Comparison of ENCODE assay signal across 1 cellular context in genomic region chr9:36341936-36342577, GRCh38.
A peak's percentile ranks its signal among the peaks of the same experiment; 100 is the strongest.
TF ChIP-seq lines count a peak whose summit lies in the region.

No MANE protein-coding gene starts in this region.

TF ChIP-seq in GM12878, 131 proteins besides CTCF, POLR2A, EP300 and RAD21 (continued from another document):
- TF ChIP-seq ZBTB33 (IDR thresholded peaks at IDR 0.05) (no peak), CEBPZ (IDR thresholded peaks at IDR 0.05; ENCODE audit: low read depth, low read length) (no peak), ZBED1 (IDR thresholded peaks at IDR 0.05; ENCODE audit: borderline replicate concordance) (no peak), YY1 (IDR thresholded peaks at IDR 0.05; ENCODE audit: low read depth, low read length) (no peak), CBFB (IDR thresholded peaks at IDR 0.05; ENCODE audit: low read depth) (peak; percentile 67; the same call in 1 of the 2 replicates), ZZZ3 (IDR thresholded peaks at IDR 0.05; ENCODE audit: control insufficient read depth, insufficient read length, low read depth) (no peak), NR2C2 (IDR thresholded peaks at IDR 0.05; ENCODE audit: borderline replicate concordance, control insufficient read depth, insufficient read length, low read depth) (no peak), SPI1 (IDR thresholded peaks at IDR 0.05; ENCODE audit: borderline replicate concordance, insufficient read depth, low read depth, low read length) (no peak), TCF12 (IDR thresholded peaks at IDR 0.05; ENCODE audit: low read depth, low read length) (no peak), GABPA (IDR thresholded peaks at IDR 0.05; ENCODE audit: low read depth) (peak; percentile 36; the same call in 1 of the 2 replicates), JUNB (IDR thresholded peaks at IDR 0.05) (peak; percentile 79), IKZF1 (conservative IDR thresholded peaks at IDR 0.05) (no peak), ESRRA (IDR thresholded peaks at IDR 0.05; ENCODE audit: low read length) (no peak), SMAD5 (IDR thresholded peaks at IDR 0.05; ENCODE audit: low read depth) (no peak), SMARCA5 (IDR thresholded peaks at IDR 0.05) (no peak), RELB (IDR thresholded peaks at IDR 0.05; ENCODE audit: low read depth) (no peak), ATF2 (IDR thresholded peaks at IDR 0.05; ENCODE audit: low read length) (peak; percentile 66), YBX1 (IDR thresholded peaks at IDR 0.05) (no peak), ATF7 (IDR thresholded peaks at IDR 0.05; ENCODE audit: low read depth) (peak; percentile 60), HCFC1 (IDR thresholded peaks at IDR 0.05; ENCODE audit: low read length) (no peak), BRCA1 (IDR thresholded peaks at IDR 0.05; ENCODE audit: low read depth, low read length) (no peak), RELA (IDR thresholded peaks at IDR 0.05; ENCODE audit: borderline replicate concordance, partially characterized antibody) (no peak), POLR2AphosphoS2 (IDR thresholded peaks at IDR 0.05; ENCODE audit: low read depth, low read length) (no peak), ZNF384 (IDR thresholded peaks at IDR 0.05; ENCODE audit: borderline replicate concordance, low read depth, low read length) (no peak), ZNF592 (IDR thresholded peaks at IDR 0.05) (no peak), SUZ12 (IDR thresholded peaks at IDR 0.05; ENCODE audit: unreplicated experiment) (no peak), POU2F2 (IDR thresholded peaks at IDR 0.05; ENCODE audit: borderline replicate concordance, low read depth, low read length) (no peak), CHD2 (IDR thresholded peaks at IDR 0.05; ENCODE audit: borderline replicate concordance, low read depth, low read length) (no peak), HDAC2 (IDR thresholded peaks at IDR 0.05) (no peak), FOXM1 (IDR thresholded peaks at IDR 0.05; ENCODE audit: low read depth, low read length) (0 out of 2 replicates have a peak, but pooled peaks have one; percentile 35)
- TF ChIP-seq, protein P1, sequence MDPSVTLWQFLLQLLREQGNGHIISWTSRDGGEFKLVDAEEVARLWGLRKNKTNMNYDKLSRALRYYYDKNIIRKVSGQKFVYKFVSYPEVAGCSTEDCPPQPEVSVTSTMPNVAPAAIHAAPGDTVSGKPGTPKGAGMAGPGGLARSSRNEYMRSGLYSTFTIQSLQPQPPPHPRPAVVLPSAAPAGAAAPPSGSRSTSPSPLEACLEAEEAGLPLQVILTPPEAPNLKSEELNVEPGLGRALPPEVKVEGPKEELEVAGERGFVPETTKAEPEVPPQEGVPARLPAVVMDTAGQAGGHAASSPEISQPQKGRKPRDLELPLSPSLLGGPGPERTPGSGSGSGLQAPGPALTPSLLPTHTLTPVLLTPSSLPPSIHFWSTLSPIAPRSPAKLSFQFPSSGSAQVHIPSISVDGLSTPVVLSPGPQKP (IDR thresholded peaks at IDR 0.05; ENCODE audit: low read depth, low read length): no peak
- TF ChIP-seq, protein P2, sequence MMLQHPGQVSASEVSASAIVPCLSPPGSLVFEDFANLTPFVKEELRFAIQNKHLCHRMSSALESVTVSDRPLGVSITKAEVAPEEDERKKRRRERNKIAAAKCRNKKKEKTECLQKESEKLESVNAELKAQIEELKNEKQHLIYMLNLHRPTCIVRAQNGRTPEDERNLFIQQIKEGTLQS (IDR thresholded peaks at IDR 0.05; ENCODE audit: borderline replicate concordance, extremely low read depth, low read depth, low read length): no peak
- TF ChIP-seq, protein P3, sequence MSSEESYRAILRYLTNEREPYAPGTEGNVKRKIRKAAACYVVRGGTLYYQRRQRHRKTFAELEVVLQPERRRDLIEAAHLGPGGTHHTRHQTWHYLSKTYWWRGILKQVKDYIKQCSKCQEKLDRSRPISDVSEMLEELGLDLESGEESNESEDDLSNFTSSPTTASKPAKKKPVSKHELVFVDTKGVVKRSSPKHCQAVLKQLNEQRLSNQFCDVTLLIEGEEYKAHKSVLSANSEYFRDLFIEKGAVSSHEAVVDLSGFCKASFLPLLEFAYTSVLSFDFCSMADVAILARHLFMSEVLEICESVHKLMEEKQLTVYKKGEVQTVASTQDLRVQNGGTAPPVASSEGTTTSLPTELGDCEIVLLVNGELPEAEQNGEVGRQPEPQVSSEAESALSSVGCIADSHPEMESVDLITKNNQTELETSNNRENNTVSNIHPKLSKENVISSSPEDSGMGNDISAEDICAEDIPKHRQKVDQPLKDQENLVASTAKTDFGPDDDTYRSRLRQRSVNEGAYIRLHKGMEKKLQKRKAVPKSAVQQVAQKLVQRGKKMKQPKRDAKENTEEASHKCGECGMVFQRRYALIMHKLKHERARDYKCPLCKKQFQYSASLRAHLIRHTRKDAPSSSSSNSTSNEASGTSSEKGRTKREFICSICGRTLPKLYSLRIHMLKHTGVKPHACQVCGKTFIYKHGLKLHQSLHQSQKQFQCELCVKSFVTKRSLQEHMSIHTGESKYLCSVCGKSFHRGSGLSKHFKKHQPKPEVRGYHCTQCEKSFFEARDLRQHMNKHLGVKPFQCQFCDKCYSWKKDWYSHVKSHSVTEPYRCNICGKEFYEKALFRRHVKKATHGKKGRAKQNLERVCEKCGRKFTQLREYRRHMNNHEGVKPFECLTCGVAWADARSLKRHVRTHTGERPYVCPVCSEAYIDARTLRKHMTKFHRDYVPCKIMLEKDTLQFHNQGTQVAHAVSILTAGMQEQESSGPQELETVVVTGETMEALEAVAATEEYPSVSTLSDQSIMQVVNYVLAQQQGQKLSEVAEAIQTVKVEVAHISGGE (CRISPR knock-in tag; IDR thresholded peaks at IDR 0.05): no peak
- TF ChIP-seq, protein P4, sequence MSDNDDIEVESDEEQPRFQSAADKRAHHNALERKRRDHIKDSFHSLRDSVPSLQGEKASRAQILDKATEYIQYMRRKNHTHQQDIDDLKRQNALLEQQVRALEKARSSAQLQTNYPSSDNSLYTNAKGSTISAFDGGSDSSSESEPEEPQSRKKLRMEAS (IDR thresholded peaks at IDR 0.05; ENCODE audit: low read depth, low read length): no peak
